1 cellular context compared by ENCODE assay signal in the genomic region with DNA sequence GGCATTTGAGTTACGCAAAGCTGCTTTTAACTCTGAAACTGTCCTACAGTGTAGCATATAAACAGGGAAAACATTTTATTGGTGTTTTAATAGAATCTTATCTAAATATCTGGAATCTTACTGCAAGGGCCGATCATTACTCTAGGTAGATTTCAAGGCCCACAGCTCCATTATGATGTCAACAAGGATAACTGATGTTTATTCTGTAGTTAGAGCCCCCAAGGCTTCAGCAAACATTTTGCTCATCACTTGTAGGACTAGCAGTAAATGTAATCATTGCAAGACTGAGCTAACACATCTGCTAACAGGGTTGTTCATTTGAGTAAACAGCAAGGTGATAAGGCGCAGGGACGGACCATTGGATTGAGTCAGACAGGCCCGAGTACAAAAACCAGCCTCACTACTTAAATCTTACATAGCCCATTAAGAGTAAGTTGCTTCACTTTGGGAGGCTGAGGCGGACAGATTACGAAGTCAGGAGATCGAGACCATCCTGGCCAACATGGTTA.
TF ChIP-seq lines count a peak whose summit lies in the region.

No MANE protein-coding gene starts in this region.

TF ChIP-seq in HepG2, 621 proteins besides CTCF, POLR2A, EP300 and RAD21 (continued from another document and continues in another):
- TF ChIP-seq FOXK1 (CRISPR knock-in tag; IDR thresholded peaks at IDR 0.05; ENCODE audit: borderline replicate concordance, low read depth): peak; percentile 95
- TF ChIP-seq, protein P1, sequence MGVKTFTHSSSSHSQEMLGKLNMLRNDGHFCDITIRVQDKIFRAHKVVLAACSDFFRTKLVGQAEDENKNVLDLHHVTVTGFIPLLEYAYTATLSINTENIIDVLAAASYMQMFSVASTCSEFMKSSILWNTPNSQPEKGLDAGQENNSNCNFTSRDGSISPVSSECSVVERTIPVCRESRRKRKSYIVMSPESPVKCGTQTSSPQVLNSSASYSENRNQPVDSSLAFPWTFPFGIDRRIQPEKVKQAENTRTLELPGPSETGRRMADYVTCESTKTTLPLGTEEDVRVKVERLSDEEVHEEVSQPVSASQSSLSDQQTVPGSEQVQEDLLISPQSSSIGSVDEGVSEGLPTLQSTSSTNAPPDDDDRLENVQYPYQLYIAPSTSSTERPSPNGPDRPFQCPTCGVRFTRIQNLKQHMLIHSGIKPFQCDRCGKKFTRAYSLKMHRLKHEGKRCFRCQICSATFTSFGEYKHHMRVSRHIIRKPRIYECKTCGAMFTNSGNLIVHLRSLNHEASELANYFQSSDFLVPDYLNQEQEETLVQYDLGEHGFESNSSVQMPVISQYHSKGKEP (CRISPR knock-in tag; IDR thresholded peaks at IDR 0.05): no peak
- TF ChIP-seq ZNF543 (CRISPR knock-in tag; IDR thresholded peaks at IDR 0.05): no peak
- TF ChIP-seq ZNF670 (CRISPR knock-in tag; IDR thresholded peaks at IDR 0.05; ENCODE audit: borderline replicate concordance): peak; percentile 77
- peak; percentile 41; the same call in 1 of the 2 replicates for TF ChIP-seq SP4 (CRISPR knock-in tag; IDR thresholded peaks at IDR 0.05)
- TF ChIP-seq NRL (CRISPR knock-in tag; IDR thresholded peaks at IDR 0.05; ENCODE audit: borderline replicate concordance): no peak
- TF ChIP-seq BCL6 (CRISPR knock-in tag; IDR thresholded peaks at IDR 0.05): peak; percentile 91
- TF ChIP-seq, protein P2, sequence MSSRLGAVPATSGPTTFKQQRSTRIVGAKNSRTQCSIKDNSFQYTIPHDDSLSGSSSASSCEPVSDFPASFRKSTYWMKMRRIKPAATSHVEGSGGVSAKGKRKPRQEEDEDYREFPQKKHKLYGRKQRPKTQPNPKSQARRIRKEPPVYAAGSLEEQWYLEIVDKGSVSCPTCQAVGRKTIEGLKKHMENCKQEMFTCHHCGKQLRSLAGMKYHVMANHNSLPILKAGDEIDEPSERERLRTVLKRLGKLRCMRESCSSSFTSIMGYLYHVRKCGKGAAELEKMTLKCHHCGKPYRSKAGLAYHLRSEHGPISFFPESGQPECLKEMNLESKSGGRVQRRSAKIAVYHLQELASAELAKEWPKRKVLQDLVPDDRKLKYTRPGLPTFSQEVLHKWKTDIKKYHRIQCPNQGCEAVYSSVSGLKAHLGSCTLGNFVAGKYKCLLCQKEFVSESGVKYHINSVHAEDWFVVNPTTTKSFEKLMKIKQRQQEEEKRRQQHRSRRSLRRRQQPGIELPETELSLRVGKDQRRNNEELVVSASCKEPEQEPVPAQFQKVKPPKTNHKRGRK (CRISPR knock-in tag; IDR thresholded peaks at IDR 0.05): no peak
- peak; percentile 98 for TF ChIP-seq MIXL1 (CRISPR knock-in tag; IDR thresholded peaks at IDR 0.05)
- TF ChIP-seq, protein P3, sequence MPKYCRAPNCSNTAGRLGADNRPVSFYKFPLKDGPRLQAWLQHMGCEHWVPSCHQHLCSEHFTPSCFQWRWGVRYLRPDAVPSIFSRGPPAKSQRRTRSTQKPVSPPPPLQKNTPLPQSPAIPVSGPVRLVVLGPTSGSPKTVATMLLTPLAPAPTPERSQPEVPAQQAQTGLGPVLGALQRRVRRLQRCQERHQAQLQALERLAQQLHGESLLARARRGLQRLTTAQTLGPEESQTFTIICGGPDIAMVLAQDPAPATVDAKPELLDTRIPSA (CRISPR knock-in tag; IDR thresholded peaks at IDR 0.05; ENCODE audit: borderline replicate concordance): no peak
- TF ChIP-seq, protein P4, sequence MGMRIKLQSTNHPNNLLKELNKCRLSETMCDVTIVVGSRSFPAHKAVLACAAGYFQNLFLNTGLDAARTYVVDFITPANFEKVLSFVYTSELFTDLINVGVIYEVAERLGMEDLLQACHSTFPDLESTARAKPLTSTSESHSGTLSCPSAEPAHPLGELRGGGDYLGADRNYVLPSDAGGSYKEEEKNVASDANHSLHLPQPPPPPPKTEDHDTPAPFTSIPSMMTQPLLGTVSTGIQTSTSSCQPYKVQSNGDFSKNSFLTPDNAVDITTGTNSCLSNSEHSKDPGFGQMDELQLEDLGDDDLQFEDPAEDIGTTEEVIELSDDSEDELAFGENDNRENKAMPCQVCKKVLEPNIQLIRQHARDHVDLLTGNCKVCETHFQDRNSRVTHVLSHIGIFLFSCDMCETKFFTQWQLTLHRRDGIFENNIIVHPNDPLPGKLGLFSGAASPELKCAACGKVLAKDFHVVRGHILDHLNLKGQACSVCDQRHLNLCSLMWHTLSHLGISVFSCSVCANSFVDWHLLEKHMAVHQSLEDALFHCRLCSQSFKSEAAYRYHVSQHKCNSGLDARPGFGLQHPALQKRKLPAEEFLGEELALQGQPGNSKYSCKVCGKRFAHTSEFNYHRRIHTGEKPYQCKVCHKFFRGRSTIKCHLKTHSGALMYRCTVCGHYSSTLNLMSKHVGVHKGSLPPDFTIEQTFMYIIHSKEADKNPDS (CRISPR knock-in tag; IDR thresholded peaks at IDR 0.05): peak; percentile 94
- peak; percentile 81 for TF ChIP-seq SKI (IDR thresholded peaks at IDR 0.05; ENCODE audit: partially characterized antibody)
- no peak for TF ChIP-seq ZNF143 (CRISPR knock-in tag; IDR thresholded peaks at IDR 0.05)
- no peak for TF ChIP-seq NFYB (CRISPR knock-in tag; IDR thresholded peaks at IDR 0.05)
- TF ChIP-seq, protein P5, sequence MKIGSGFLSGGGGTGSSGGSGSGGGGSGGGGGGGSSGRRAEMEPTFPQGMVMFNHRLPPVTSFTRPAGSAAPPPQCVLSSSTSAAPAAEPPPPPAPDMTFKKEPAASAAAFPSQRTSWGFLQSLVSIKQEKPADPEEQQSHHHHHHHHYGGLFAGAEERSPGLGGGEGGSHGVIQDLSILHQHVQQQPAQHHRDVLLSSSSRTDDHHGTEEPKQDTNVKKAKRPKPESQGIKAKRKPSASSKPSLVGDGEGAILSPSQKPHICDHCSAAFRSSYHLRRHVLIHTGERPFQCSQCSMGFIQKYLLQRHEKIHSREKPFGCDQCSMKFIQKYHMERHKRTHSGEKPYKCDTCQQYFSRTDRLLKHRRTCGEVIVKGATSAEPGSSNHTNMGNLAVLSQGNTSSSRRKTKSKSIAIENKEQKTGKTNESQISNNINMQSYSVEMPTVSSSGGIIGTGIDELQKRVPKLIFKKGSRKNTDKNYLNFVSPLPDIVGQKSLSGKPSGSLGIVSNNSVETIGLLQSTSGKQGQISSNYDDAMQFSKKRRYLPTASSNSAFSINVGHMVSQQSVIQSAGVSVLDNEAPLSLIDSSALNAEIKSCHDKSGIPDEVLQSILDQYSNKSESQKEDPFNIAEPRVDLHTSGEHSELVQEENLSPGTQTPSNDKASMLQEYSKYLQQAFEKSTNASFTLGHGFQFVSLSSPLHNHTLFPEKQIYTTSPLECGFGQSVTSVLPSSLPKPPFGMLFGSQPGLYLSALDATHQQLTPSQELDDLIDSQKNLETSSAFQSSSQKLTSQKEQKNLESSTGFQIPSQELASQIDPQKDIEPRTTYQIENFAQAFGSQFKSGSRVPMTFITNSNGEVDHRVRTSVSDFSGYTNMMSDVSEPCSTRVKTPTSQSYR (CRISPR knock-in tag; IDR thresholded peaks at IDR 0.05; ENCODE audit: borderline replicate concordance): peak; percentile 63; the same call in 1 of the 2 replicates
- peak; percentile 68 for TF ChIP-seq TBL1XR1 (IDR thresholded peaks at IDR 0.05; ENCODE audit: borderline replicate concordance, low read length, partially characterized antibody)
- TF ChIP-seq ELF1 (CRISPR knock-in tag; IDR thresholded peaks at IDR 0.05): no peak; the same call in 1 of the 2 replicates
- TF ChIP-seq ZNF260 (CRISPR knock-in tag; IDR thresholded peaks at IDR 0.05; ENCODE audit: borderline replicate concordance, low read depth): no peak
- no peak for TF ChIP-seq BRCA1 (CRISPR knock-in tag; IDR thresholded peaks at IDR 0.05)
- no peak for TF ChIP-seq MZF1 (CRISPR knock-in tag; IDR thresholded peaks at IDR 0.05; ENCODE audit: borderline replicate concordance)
- TF ChIP-seq ZSCAN12 (CRISPR knock-in tag; IDR thresholded peaks at IDR 0.05): no peak
- TF ChIP-seq TCF7 (IDR thresholded peaks at IDR 0.05; ENCODE audit: low read depth): peak; percentile 88
- TF ChIP-seq GATAD2A (CRISPR knock-in tag; IDR thresholded peaks at IDR 0.05): peak; percentile 99
- TF ChIP-seq SP140L (CRISPR knock-in tag; IDR thresholded peaks at IDR 0.05; ENCODE audit: borderline replicate concordance): no peak
- TF ChIP-seq, protein P6, sequence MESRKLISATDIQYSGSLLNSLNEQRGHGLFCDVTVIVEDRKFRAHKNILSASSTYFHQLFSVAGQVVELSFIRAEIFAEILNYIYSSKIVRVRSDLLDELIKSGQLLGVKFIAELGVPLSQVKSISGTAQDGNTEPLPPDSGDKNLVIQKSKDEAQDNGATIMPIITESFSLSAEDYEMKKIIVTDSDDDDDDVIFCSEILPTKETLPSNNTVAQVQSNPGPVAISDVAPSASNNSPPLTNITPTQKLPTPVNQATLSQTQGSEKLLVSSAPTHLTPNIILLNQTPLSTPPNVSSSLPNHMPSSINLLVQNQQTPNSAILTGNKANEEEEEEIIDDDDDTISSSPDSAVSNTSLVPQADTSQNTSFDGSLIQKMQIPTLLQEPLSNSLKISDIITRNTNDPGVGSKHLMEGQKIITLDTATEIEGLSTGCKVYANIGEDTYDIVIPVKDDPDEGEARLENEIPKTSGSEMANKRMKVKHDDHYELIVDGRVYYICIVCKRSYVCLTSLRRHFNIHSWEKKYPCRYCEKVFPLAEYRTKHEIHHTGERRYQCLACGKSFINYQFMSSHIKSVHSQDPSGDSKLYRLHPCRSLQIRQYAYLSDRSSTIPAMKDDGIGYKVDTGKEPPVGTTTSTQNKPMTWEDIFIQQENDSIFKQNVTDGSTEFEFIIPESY (CRISPR knock-in tag; IDR thresholded peaks at IDR 0.05): peak; percentile 27; the same call in 1 of the 2 replicates
- no peak for TF ChIP-seq ZFP62 (CRISPR knock-in tag; IDR thresholded peaks at IDR 0.05)
- TF ChIP-seq NCOR1 (IDR thresholded peaks at IDR 0.05; ENCODE audit: borderline replicate concordance, low read length): no peak; the same call in 1 of the 2 replicates
- TF ChIP-seq, protein P7, sequence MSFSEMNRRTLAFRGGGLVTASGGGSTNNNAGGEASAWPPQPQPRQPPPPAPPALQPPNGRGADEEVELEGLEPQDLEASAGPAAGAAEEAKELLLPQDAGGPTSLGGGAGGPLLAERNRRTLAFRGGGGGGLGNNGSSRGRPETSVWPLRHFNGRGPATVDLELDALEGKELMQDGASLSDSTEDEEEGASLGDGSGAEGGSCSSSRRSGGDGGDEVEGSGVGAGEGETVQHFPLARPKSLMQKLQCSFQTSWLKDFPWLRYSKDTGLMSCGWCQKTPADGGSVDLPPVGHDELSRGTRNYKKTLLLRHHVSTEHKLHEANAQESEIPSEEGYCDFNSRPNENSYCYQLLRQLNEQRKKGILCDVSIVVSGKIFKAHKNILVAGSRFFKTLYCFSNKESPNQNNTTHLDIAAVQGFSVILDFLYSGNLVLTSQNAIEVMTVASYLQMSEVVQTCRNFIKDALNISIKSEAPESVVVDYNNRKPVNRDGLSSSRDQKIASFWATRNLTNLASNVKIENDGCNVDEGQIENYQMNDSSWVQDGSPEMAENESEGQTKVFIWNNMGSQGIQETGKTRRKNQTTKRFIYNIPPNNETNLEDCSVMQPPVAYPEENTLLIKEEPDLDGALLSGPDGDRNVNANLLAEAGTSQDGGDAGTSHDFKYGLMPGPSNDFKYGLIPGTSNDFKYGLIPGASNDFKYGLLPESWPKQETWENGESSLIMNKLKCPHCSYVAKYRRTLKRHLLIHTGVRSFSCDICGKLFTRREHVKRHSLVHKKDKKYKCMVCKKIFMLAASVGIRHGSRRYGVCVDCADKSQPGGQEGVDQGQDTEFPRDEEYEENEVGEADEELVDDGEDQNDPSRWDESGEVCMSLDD (CRISPR knock-in tag; IDR thresholded peaks at IDR 0.05; ENCODE audit: borderline replicate concordance): no peak
- TF ChIP-seq ZNF17 (CRISPR knock-in tag; IDR thresholded peaks at IDR 0.05): no peak
- no peak for TF ChIP-seq RFX1 (IDR thresholded peaks at IDR 0.05)
- 0 out of 2 replicates have a peak, but pooled peaks have one; percentile 57 for TF ChIP-seq SMYD3 (CRISPR knock-in tag; IDR thresholded peaks at IDR 0.05)
- TF ChIP-seq ZNF101 (CRISPR knock-in tag; IDR thresholded peaks at IDR 0.05; ENCODE audit: borderline replicate concordance, low read depth): no peak
- TF ChIP-seq ELF3 (CRISPR knock-in tag; IDR thresholded peaks at IDR 0.05): peak; percentile 86
- TF ChIP-seq ZNF589 (CRISPR knock-in tag; conservative IDR thresholded peaks at IDR 0.05): no peak
- TF ChIP-seq ATF7 (IDR thresholded peaks at IDR 0.05): peak; percentile 70
- peak; percentile 50; the same call in 1 of the 2 replicates for TF ChIP-seq ATF7 (CRISPR knock-in tag; IDR thresholded peaks at IDR 0.05)
- peak; percentile 99 for TF ChIP-seq TBX3 (IDR thresholded peaks at IDR 0.05; ENCODE audit: borderline replicate concordance)
- no peak for TF ChIP-seq HMGA1 (CRISPR knock-in tag; conservative IDR thresholded peaks at IDR 0.05)
- TF ChIP-seq CBFB (CRISPR knock-in tag; IDR thresholded peaks at IDR 0.05): peak; percentile 57; the same call in 1 of the 2 replicates
- TF ChIP-seq, protein P8, sequence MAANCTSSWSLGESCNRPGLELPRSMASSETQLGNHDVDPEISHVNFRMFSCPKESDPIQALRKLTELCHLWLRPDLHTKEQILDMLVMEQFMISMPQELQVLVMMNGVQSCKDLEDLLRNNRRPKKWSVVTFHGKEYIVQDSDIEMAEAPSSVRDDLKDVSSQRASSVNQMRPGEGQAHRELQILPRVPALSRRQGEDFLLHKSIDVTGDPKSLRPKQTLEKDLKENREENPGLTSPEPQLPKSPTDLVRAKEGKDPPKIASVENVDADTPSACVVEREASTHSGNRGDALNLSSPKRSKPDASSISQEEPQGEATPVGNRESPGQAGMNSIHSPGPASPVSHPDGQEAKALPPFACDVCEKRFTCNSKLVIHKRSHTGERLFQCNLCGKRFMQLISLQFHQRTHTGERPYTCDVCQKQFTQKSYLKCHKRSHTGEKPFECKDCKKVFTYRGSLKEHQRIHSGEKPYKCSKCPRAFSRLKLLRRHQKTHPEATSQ (CRISPR knock-in tag; IDR thresholded peaks at IDR 0.05; ENCODE audit: borderline replicate concordance): peak; percentile 83; the same call in 1 of the 2 replicates
- no peak for TF ChIP-seq ZNF570 (CRISPR knock-in tag; IDR thresholded peaks at IDR 0.05; ENCODE audit: borderline replicate concordance)
- no peak for TF ChIP-seq ISX (CRISPR knock-in tag; conservative IDR thresholded peaks at IDR 0.05)
- TF ChIP-seq, protein P9, sequence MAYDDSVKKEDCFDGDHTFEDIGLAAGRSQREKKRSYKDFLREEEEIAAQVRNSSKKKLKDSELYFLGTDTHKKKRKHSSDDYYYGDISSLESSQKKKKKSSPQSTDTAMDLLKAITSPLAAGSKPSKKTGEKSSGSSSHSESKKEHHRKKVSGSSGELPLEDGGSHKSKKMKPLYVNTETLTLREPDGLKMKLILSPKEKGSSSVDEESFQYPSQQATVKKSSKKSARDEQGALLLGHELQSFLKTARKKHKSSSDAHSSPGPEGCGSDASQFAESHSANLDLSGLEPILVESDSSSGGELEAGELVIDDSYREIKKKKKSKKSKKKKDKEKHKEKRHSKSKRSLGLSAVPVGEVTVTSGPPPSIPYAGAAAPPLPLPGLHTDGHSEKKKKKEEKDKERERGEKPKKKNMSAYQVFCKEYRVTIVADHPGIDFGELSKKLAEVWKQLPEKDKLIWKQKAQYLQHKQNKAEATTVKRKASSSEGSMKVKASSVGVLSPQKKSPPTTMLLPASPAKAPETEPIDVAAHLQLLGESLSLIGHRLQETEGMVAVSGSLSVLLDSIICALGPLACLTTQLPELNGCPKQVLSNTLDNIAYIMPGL (CRISPR knock-in tag; IDR thresholded peaks at IDR 0.05; ENCODE audit: borderline replicate concordance in 1 of 2, low read depth in 1 of 2): peak; percentile 27 to 47; a peak in 1 of 4 replicates
- TF ChIP-seq ZNF224 (CRISPR knock-in tag; IDR thresholded peaks at IDR 0.05): 0 out of 2 replicates have a peak, but pooled peaks have one; percentile 29
- TF ChIP-seq ZSCAN31 (CRISPR knock-in tag; IDR thresholded peaks at IDR 0.05; ENCODE audit: low read depth): peak; percentile 86
- TF ChIP-seq YEATS2 (CRISPR knock-in tag; IDR thresholded peaks at IDR 0.05; ENCODE audit: borderline replicate concordance): no peak
- TF ChIP-seq GLI4 (CRISPR knock-in tag; IDR thresholded peaks at IDR 0.05; ENCODE audit: borderline replicate concordance): no peak
